Comparison of ENCODE assay signal across 1 cellular context in genomic region chr3:149342413-149343340, GRCh38.
TF ChIP-seq lines count a peak whose summit lies in the region.

No MANE protein-coding gene starts in this region.

TF ChIP-seq in HepG2, 621 proteins besides CTCF, POLR2A, EP300 and RAD21:
- no peak for TF ChIP-seq ZNF503 (CRISPR knock-in tag; IDR thresholded peaks at IDR 0.05)
- TF ChIP-seq MAX (IDR thresholded peaks at IDR 0.05): no peak
- no peak for TF ChIP-seq TMF1 (CRISPR knock-in tag; IDR thresholded peaks at IDR 0.05; ENCODE audit: low read depth)
- no peak for TF ChIP-seq SIN3B (IDR thresholded peaks at IDR 0.05; ENCODE audit: low read length)
- no peak for TF ChIP-seq ZNF564 (CRISPR knock-in tag; IDR thresholded peaks at IDR 0.05)
- TF ChIP-seq SAFB2 (CRISPR knock-in tag; IDR thresholded peaks at IDR 0.05; ENCODE audit: borderline replicate concordance, low read depth): no peak
- no peak for TF ChIP-seq HNRNPL (IDR thresholded peaks at IDR 0.05; ENCODE audit: low read depth, low read length)
- TF ChIP-seq SKI (IDR thresholded peaks at IDR 0.05; ENCODE audit: partially characterized antibody): no peak
- no peak for TF ChIP-seq ZBTB7B (CRISPR knock-in tag; IDR thresholded peaks at IDR 0.05)
- no peak for TF ChIP-seq ZSCAN21 (CRISPR knock-in tag; IDR thresholded peaks at IDR 0.05; ENCODE audit: borderline replicate concordance)
- TF ChIP-seq NR1H2 (CRISPR knock-in tag; IDR thresholded peaks at IDR 0.05; ENCODE audit: borderline replicate concordance, low read depth): no peak
- TF ChIP-seq ZNF33B (CRISPR knock-in tag; IDR thresholded peaks at IDR 0.05): no peak
- TF ChIP-seq CSRNP2 (CRISPR knock-in tag; conservative IDR thresholded peaks at IDR 0.05; ENCODE audit: low read depth): no peak
- TF ChIP-seq ZNF672 (CRISPR knock-in tag; IDR thresholded peaks at IDR 0.05): no peak
- no peak for TF ChIP-seq TBX3 (IDR thresholded peaks at IDR 0.05; ENCODE audit: borderline replicate concordance)
- TF ChIP-seq DZIP1 (CRISPR knock-in tag; IDR thresholded peaks at IDR 0.05): no peak
- no peak for TF ChIP-seq EZH2 (conservative IDR thresholded peaks at IDR 0.05; ENCODE audit: low read depth, low read length)
- TF ChIP-seq NR2F1 (CRISPR knock-in tag; IDR thresholded peaks at IDR 0.05): no peak
